8 cellular contexts compared by ENCODE assay signal in genomic region chr2:134262666-134263065, GRCh38. TPM values are rescaled to one million over a fixed set of nuclear protein-coding genes. Genes with fewer than 3 reads are reported as not detected.
DNase-seq lines count a peak whose midpoint lies in the region; ATAC-seq and TF ChIP-seq lines count a peak whose summit lies in the region.

No MANE protein-coding gene starts in this region.

- no peak overlapping the region for H2AFZ ChIP-seq in OCI-LY7 (ENCODE audit: low read length)

- H3K4me1 ChIP-seq in CD4-positive, alpha-beta memory T cell (ENCODE audit: insufficient read depth, low read length): peaks cover 60% of the 10 kb centered on the region
- H3K4me1 ChIP-seq in OCI-LY7 (ENCODE audit: insufficient read depth, low read length, poor library complexity, severe bottlenecking): peaks cover 84% of the 10 kb centered on the region
- peaks cover 15% of the 10 kb centered on the region for H3K4me1 ChIP-seq in mesendoderm (ENCODE audit: control insufficient read depth, low read depth, low read length)
- peaks cover 5 to 53% (median 31%) of the 10 kb centered on the region in 3 donors for H3K4me1 ChIP-seq in esophagus squamous epithelium
- no peaks in the 10 kb centered on the region for H3K4me1 ChIP-seq in BE2C

- H3K4me1 Mint-ChIP-seq in CD4-positive, alpha-beta memory T cell: peaks cover 63 to 80% (median 67%) of the 10 kb centered on the region in 4 donors

- H3K9me3 ChIP-seq in CD4-positive, alpha-beta memory T cell (ENCODE audit: control insufficient read depth in 1 of 2, low read length in 2 of 2): no peaks in the 10 kb centered on the region
- no peaks in the 10 kb centered on the region for H3K9me3 ChIP-seq in OCI-LY7 (ENCODE audit: low read length)
- H3K9me3 ChIP-seq in esophagus squamous epithelium: no peaks in the 10 kb centered on the region
- H3K9me3 ChIP-seq in BE2C: no peaks in the 10 kb centered on the region

- peak in 1 of 4 donors; percentile 17 for TF ChIP-seq POLR2A in esophagus squamous epithelium (IDR thresholded peaks at IDR 0.05)

- H2BK15ac ChIP-seq in mesendoderm (replicated peaks; ENCODE audit: low read depth): no peak overlapping the region

- no peaks in the 10 kb centered on the region for H3K36me3 ChIP-seq in CD4-positive, alpha-beta memory T cell (ENCODE audit: insufficient read depth, low read length)
- H3K36me3 ChIP-seq in OCI-LY7 (ENCODE audit: insufficient read depth, low read length) (peaks cover 19% of the 10 kb centered on the region), mesendoderm (ENCODE audit: control insufficient read depth, insufficient read depth, low read length) (no peaks in the 10 kb centered on the region), esophagus squamous epithelium (no peaks in the 10 kb centered on the region), BE2C (no peaks in the 10 kb centered on the region)

- H3K79me2 ChIP-seq in OCI-LY7 (ENCODE audit: insufficient read depth, low read depth, low read length) (peaks cover 76% of the 10 kb centered on the region), mesendoderm (ENCODE audit: control insufficient read depth, insufficient read depth, low read length) (no peaks in the 10 kb centered on the region)

- no peaks in the 10 kb centered on the region for H3K27me3 Mint-ChIP-seq in CD4-positive, alpha-beta memory T cell

- DNase-seq in CD4-positive, alpha-beta memory T cell: no peak
- DNase-seq in OCI-LY7 (ENCODE audit: low spot score) (peak; percentile 82), kidney glomerular epithelial cell (lab: John Stamatoyannopoulos, UW) (no peak), mesendoderm (no peak), esophagus squamous epithelium (lab: John Stamatoyannopoulos, UW) (no peak), BE2C (no peak)

- H2AK5ac ChIP-seq in mesendoderm (ENCODE audit: low read length): no peak overlapping the region

- peak overlapping the region in 5 of 8 donors; percentile 33 to 60 (median 46) for H3K4me3 Mint-ChIP-seq in CD4-positive, alpha-beta memory T cell

- H3K9ac ChIP-seq in mesendoderm (ENCODE audit: low read length): no peak overlapping the region

- CTCF ChIA-PET in CD4-positive, alpha-beta memory T cell (lab: Charles Lee; ENCODE audit: partially characterized antibody): interaction anchor here (1.6 to 3.7 kb wide), 3 partner anchors 17 to 144 kb away, joined by 3 to 20 read pairs (median 6); no protein-coding TSS in a partner anchor
- CTCF ChIA-PET in OCI-LY7 (lab: Charles Lee; ENCODE audit: unreplicated experiment): interaction anchor here (0.9 to 1.5 kb wide), 5 partner anchors 8 to 149 kb away, joined by 3 to 5 read pairs (median 4); partner anchors contain the start of gene MGAT5

- no peak overlapping the region for H3K27ac ChIP-seq in CD4-positive, alpha-beta memory T cell (ENCODE audit: low read depth, low read length)
- H3K27ac ChIP-seq in OCI-LY7 (ENCODE audit: low read depth, low read length, poor library complexity, severe bottlenecking): peak overlapping the region; percentile 91
- no peak overlapping the region for H3K27ac ChIP-seq in mesendoderm (ENCODE audit: low read depth, low read length)
- H3K27ac ChIP-seq in esophagus squamous epithelium: peak overlapping the region in 1 of 4 donors; percentile 10

- H3K36me3 Mint-ChIP-seq in CD4-positive, alpha-beta memory T cell: peaks cover 7 to 23% of the 10 kb centered on the region in 2 donors

- no peaks in the 10 kb centered on the region for H3K27me3 ChIP-seq in CD4-positive, alpha-beta memory T cell (ENCODE audit: insufficient read depth, low read length)
- H3K27me3 ChIP-seq in mesendoderm (ENCODE audit: insufficient read depth, low read length, poor library complexity) (no peaks in the 10 kb centered on the region), esophagus squamous epithelium (no peaks in the 10 kb centered on the region), BE2C (no peaks in the 10 kb centered on the region)

- H3K4me2 ChIP-seq in OCI-LY7 (ENCODE audit: low read length): peak overlapping the region; percentile 80
- no peak overlapping the region for H3K4me2 ChIP-seq in mesendoderm (ENCODE audit: low read length)

- ATAC-seq in GM19372 (IDR thresholded peaks at IDR 0.05; ENCODE audit: low read depth, unreplicated experiment) (peak; percentile 51), HG02943 (IDR thresholded peaks at IDR 0.05; ENCODE audit: low read depth, unreplicated experiment) (peak; percentile 52)

- intact Hi-C loops in CD4-positive, alpha-beta memory T cell (cut with micrococcal nuclease): no loop called here
- intact Hi-C loops in OCI-LY7 (cut with micrococcal nuclease; ENCODE audit: unreplicated experiment) (loop anchor here (1.0 kb wide), 1 partner anchor 149 kb away; no protein-coding TSS in a partner anchor), esophagus squamous epithelium (cut with DNase I) (no loop called here)

- WGBS in mesendoderm (ENCODE audit: extremely low coverage, insufficient coverage, low lambda C conversion rate): no CpG with 5 or more reads among the region's 2 CpGs
- WGBS in esophagus squamous epithelium, 2 donors: 57 to 88% methylated on average over 2 of the region's 2 CpGs

- H4K8ac ChIP-seq in mesendoderm (ENCODE audit: low read depth, low read length): no peak overlapping the region

- no peak overlapping the region for H3K18ac ChIP-seq in mesendoderm (ENCODE audit: low read length)

- H4K5ac ChIP-seq in mesendoderm (ENCODE audit: low read length): no peak overlapping the region

- no peak overlapping the region for H3K23ac ChIP-seq in mesendoderm (ENCODE audit: low read length)

- peaks cover 10% of the 10 kb centered on the region for H3K79me1 ChIP-seq in mesendoderm (ENCODE audit: low read length)

- H2BK5ac ChIP-seq in mesendoderm (ENCODE audit: low read length): no peak overlapping the region

- BruUV-seq in OCI-LY7 (replicated peaks; lab: Mats Ljungman, UMichigan): no TSS peak

- H3K4ac ChIP-seq in mesendoderm (ENCODE audit: low read depth, low read length): no peak overlapping the region

- TF ChIP-seq CTCF in OCI-LY7 (conservative IDR thresholded peaks at IDR 0.05; ENCODE audit: low read length) (no peak), esophagus squamous epithelium (IDR thresholded peaks at IDR 0.05) (no peak), BE2C (IDR thresholded peaks at IDR 0.05; ENCODE audit: low read depth, low read length) (no peak)

- no peaks in the 10 kb centered on the region for H4K20me1 ChIP-seq in OCI-LY7 (ENCODE audit: insufficient read depth, low read length)

- no peak overlapping the region for H3K4me3 ChIP-seq in CD4-positive, alpha-beta memory T cell (ENCODE audit: low read length in 2 of 2)
- H3K4me3 ChIP-seq in OCI-LY7 (ENCODE audit: low read depth, low read length, poor library complexity, severe bottlenecking) (peak overlapping the region; percentile 40), mesendoderm (ENCODE audit: low read length) (no peak overlapping the region), esophagus squamous epithelium (no peak overlapping the region), BE2C (ENCODE audit: low read depth, low read length) (no peak overlapping the region)

- H3K9me3 Mint-ChIP-seq in CD4-positive, alpha-beta memory T cell: peaks cover 0 to 1% (median 0%) of the 10 kb centered on the region in 8 donors

- H3K56ac ChIP-seq in mesendoderm (ENCODE audit: low read length): no peak overlapping the region

- no peaks in the 10 kb centered on the region for H3K9me2 ChIP-seq in OCI-LY7 (ENCODE audit: insufficient read depth, low read length)

- POLR2A ChIA-PET in CD4-positive, alpha-beta memory T cell (lab: Charles Lee; ENCODE audit: partially characterized antibody): interaction anchor here (0.6 to 1.5 kb wide), 7 partner anchors 9 to 143 kb away, joined by 3 to 4 read pairs (median 3); partner anchors contain the start of gene MGAT5
- POLR2A ChIA-PET in OCI-LY7 (lab: Charles Lee): interaction anchor here (0.8 to 7.5 kb wide), 11 partner anchors 10 to 149 kb away, joined by 3 to 115 read pairs (median 4); partner anchors contain the start of gene MGAT5

- peak overlapping the region in 6 of 7 donors; percentile 7 to 86 (median 72) for H3K27ac Mint-ChIP-seq in CD4-positive, alpha-beta memory T cell

- H2BK120ac ChIP-seq in mesendoderm (ENCODE audit: low read depth, low read length): no peak overlapping the region

RNA-seq across cellular contexts. Expression of gene MGAT5, which starts 8.8 kb away (rescaled TPM):
- total RNA-seq in CD4-positive, alpha-beta memory T cell: 10 to 100 TPM; 78.1 to 81.3 TPM
- 10 to 100 TPM in 1 of 2 donors, 1 to 10 TPM in 1; 4.4 to 17.9 TPM for polyA plus RNA-seq in CD4-positive, alpha-beta memory T cell
- 39.1 and 60.8 TPM in 2 replicates for total RNA-seq in OCI-LY7 (2014; rRNA removed; shearing (Covaris generic))
- total RNA-seq in OCI-LY7 (2022): 58.4 and 68.0 TPM in 2 replicates
- polyA plus RNA-seq in mesendoderm (2013, experiment 1 of 2): 18.2 TPM
- polyA plus RNA-seq in mesendoderm (2013, experiment 2 of 2): 17.0 TPM
- 10 to 100 TPM; 14.2 to 29.2 (median 24.6) TPM for total RNA-seq in esophagus squamous epithelium
- 20.4 TPM for polyA plus RNA-seq in BE2C (2012; ENCODE audit: insufficient read depth, insufficient read length, low read depth)
